ENCODE assay signal across 2 cellular contexts in genomic region chr3:14631101-14631497, GRCh38.
TF ChIP-seq lines count a peak whose summit lies in the region.

No MANE protein-coding gene starts in this region.

TF ChIP-seq in IMR-90, 13 proteins besides CTCF, POLR2A, EP300 and RAD21:
- no peak for TF ChIP-seq RCOR1 (IDR thresholded peaks at IDR 0.05; ENCODE audit: insufficient replicate concordance, low read length)
- no peak for TF ChIP-seq NFE2L2 (IDR thresholded peaks at IDR 0.05; ENCODE audit: low read depth, low read length)
- TF ChIP-seq RFX5 (IDR thresholded peaks at IDR 0.05; ENCODE audit: low read depth, low read length) = no peak
- TF ChIP-seq ELK1 (IDR thresholded peaks at IDR 0.05; ENCODE audit: borderline replicate concordance, low read depth, low read length) = no peak
- TF ChIP-seq CEBPB (IDR thresholded peaks at IDR 0.05; ENCODE audit: low read depth, low read length) = no peak
- no peak for TF ChIP-seq BHLHE40 (IDR thresholded peaks at IDR 0.05; ENCODE audit: low read depth, low read length)

TF ChIP-seq in GM23338, 12 proteins besides CTCF, POLR2A, EP300 and RAD21:
- no peak for TF ChIP-seq ZNF114 (CRISPR knock-in tag; IDR thresholded peaks at IDR 0.05)
- TF ChIP-seq NANOG (IDR thresholded peaks at IDR 0.05; ENCODE audit: borderline replicate concordance) = no peak
- TF ChIP-seq POLR2AphosphoS5 (IDR thresholded peaks at IDR 0.05; ENCODE audit: low read depth) = no peak
- TF ChIP-seq EZH2 (IDR thresholded peaks at IDR 0.05; ENCODE audit: low read depth, unreplicated experiment) = no peak
- TF ChIP-seq CREB1 (CRISPR knock-in tag; IDR thresholded peaks at IDR 0.05; ENCODE audit: low read depth) = no peak
- TF ChIP-seq ETS1 (IDR thresholded peaks at IDR 0.05) = no peak
- TF ChIP-seq STAT1 (IDR thresholded peaks at IDR 0.05; ENCODE audit: unreplicated experiment) = no peak
- no peak for TF ChIP-seq REST (IDR thresholded peaks at IDR 0.05; ENCODE audit: unreplicated experiment)
- TF ChIP-seq ZNF462 (CRISPR knock-in tag; IDR thresholded peaks at IDR 0.05) = no peak
- no peak for TF ChIP-seq JUNB (IDR thresholded peaks at IDR 0.05; ENCODE audit: unreplicated experiment)
- no peak for TF ChIP-seq EZH2phosphoT487 (IDR thresholded peaks at IDR 0.05; ENCODE audit: unreplicated experiment)
- no peak for TF ChIP-seq ZNF331 (CRISPR knock-in tag; IDR thresholded peaks at IDR 0.05; ENCODE audit: low read depth)
